ENCODE assay signal across 8 cellular contexts in genomic region chrX:48891402-48892288, GRCh38. TPM values are rescaled to one million over a fixed set of nuclear protein-coding genes. Genes with fewer than 3 reads are reported as not detected.
DNase-seq lines count a peak whose midpoint lies in the region; ATAC-seq and TF ChIP-seq lines count a peak whose summit lies in the region.

No MANE protein-coding gene starts in this region.

- peak overlapping the region; percentile 80 to 90 (median 81) for H3K4me3 Mint-ChIP-seq in T-cell

- peak overlapping the region; percentile 46 to 78 for H3K27ac Mint-ChIP-seq in T-cell

- peaks cover 6% of the 10 kb centered on the region for H3K36me3 Mint-ChIP-seq in T-cell

- POLR2A ChIA-PET in T-cell (lab: Charles Lee): interaction anchor here (0.6 kb wide), 3 partner anchors 22 to 97 kb away, joined by 3 read pairs; no protein-coding TSS in a partner anchor

- ATAC-seq in HG02623 (IDR thresholded peaks at IDR 0.05; ENCODE audit: unreplicated experiment) (peak; percentile 81), T-cell (replicated peaks in 1 of 4) (peak; percentile 89 to 91 (median 90))

- H3K4me1 Mint-ChIP-seq in T-cell: peaks cover 21 to 26% (median 26%) of the 10 kb centered on the region in 3 donors

- H3K9me3 Mint-ChIP-seq in T-cell: no peaks in the 10 kb centered on the region

- H3K27me3 Mint-ChIP-seq in T-cell: peaks cover 0 to 9% of the 10 kb centered on the region in 2 donors

- CTCF ChIA-PET in T-cell (lab: Charles Lee): interaction anchor here in 1 of 2 donors (1.0 to 1.5 kb wide), 2 partner anchors 46 to 90 kb away, joined by 4 to 10 read pairs; partner anchors contain the start of gene HDAC6

- DNase-seq in GM12864 (ENCODE audit: low read depth) (peak; percentile 15), NCI-H1417 (lab: John Stamatoyannopoulos, UW) (peak; percentile 61 to 91 (median 83)), T-cell (peak; percentile 54 to 80 (median 69)), amygdala (lab: John Stamatoyannopoulos, UW) (peak; percentile 3 to 86 (median 70)), hepatic stellate cell (ENCODE audit: low spot score) (peak; percentile 77), renal cortical epithelial cell (ENCODE audit: low read depth) (peak; percentile 76), GM19240 (ENCODE audit: insufficient read length, low spot score) (no peak)

- TF ChIP-seq CTCF in GM12864 (IDR thresholded peaks at IDR 0.05; ENCODE audit: low read depth, low read length, missing control alignments): peak; percentile 37

- H3K4me3 ChIP-seq in GM12864 (ENCODE audit: low read depth, low read length): peak overlapping the region; percentile 52

RNA-seq across cellular contexts. Expression of gene TIMM17B, which starts 5.9 kb away (rescaled TPM):
- total RNA-seq in T-cell (10 to 100 TPM; 40.5 to 52.1 (median 49.3) TPM), renal cortical epithelial cell (23.7 and 63.7 TPM in 2 replicates)

RNA-seq across cellular contexts. Expression of gene PQBP1, which starts 6.1 kb away (rescaled TPM):
- total RNA-seq in T-cell (10 to 100 TPM; 62.5 to 79.5 (median 73.9) TPM), renal cortical epithelial cell (46.8 and 60.3 TPM in 2 replicates)

RNA-seq across cellular contexts. Expression of gene SLC35A2, which starts 19.8 kb away (rescaled TPM):
- total RNA-seq in T-cell (10 to 100 TPM; 14.2 to 35.1 (median 16.2) TPM), renal cortical epithelial cell (24.8 and 34.1 TPM in 2 replicates)

RNA-seq across cellular contexts. Expression of gene PIM2, which starts 27.2 kb away (rescaled TPM):
- 100 to 1,000 TPM; 152 to 325 (median 160) TPM for total RNA-seq in T-cell
- 14.1 and 17.2 TPM in 2 replicates for total RNA-seq in renal cortical epithelial cell

RNA-seq across cellular contexts. Expression of gene PCSK1N, which starts 56.2 kb away (rescaled TPM):
- total RNA-seq in T-cell (10 to 100 TPM in 2 of 5 donors, 1 to 10 TPM in 3; 5.0 to 11.4 (median 9.1) TPM), renal cortical epithelial cell (2.6 and 3.6 TPM in 2 replicates)
